Comparison of ENCODE assay signal across 18 cellular contexts in genomic region chr1:6588893-6589481, GRCh38. TPM values are rescaled to one million over a fixed set of nuclear protein-coding genes. Genes with fewer than 3 reads are reported as not detected.
A peak's percentile ranks its signal among the peaks of the same experiment; 100 is the strongest.
DNase-seq lines count a peak whose midpoint lies in the region; ATAC-seq and TF ChIP-seq lines count a peak whose summit lies in the region.
"Had no signal": no experiment of that assay in that cellular context is flagged by ENCODE, and none has a peak within 500 bp of the region (broad histone marks: within the 10 kb centered on the region; RNA-seq: fewer than 3 reads in every experiment).

No MANE protein-coding gene starts in this region.

- DNase-seq in GF-D8 (lab: John Stamatoyannopoulos, UW) (peak; percentile 19), MV-4-11 (lab: John Stamatoyannopoulos, UW) (peak; percentile 77), coronary artery (ENCODE audit: low spot score) (no peak), psoas muscle (peak in 1 of 2 donors; percentile 72), NCI-H446 treated with DMSO at 0.1 percent for 48 hours (lab: John Stamatoyannopoulos, UW) (no peak)
- no peak for DNase-seq in stimulated activated CD4-positive, alpha-beta T cell treated with anti-CD3 and anti-CD28 coated beads, Interleukin-12 subunit alpha, Interleukin-12 subunit beta, amount 100 ng/mL, for 4 hours
- no peak for DNase-seq in activated naive CD4-positive, alpha-beta T cell (lab: John Stamatoyannopoulos, UW)
- DNase-seq: amygdala, BE2C, cortex of kidney, erythroblast, hippocampal formation, NCI-H2107, NCI-H748 treated with DMSO at 0.1 percent for 48 hours had no signal

- no peaks in the 10 kb centered on the region for H3K27me3 ChIP-seq in psoas muscle (ENCODE audit: insufficient read depth in 3 of 3, low read length in 2 of 3)
- H3K27me3 ChIP-seq: BE2C, tibial nerve had no signal

- ATAC-seq in psoas muscle: peak; percentile 29 to 42 (median 37)
- ATAC-seq: Right ventricle myocardium inferior had no signal

- TF ChIP-seq CTCF in coronary artery (IDR thresholded peaks at IDR 0.05) (no peak), psoas muscle (IDR thresholded peaks at IDR 0.05) (no peak)

- H3K27ac ChIP-seq in coronary artery (peak overlapping the region; percentile 3 to 37), psoas muscle (peak overlapping the region; percentile 98)

- H3K36me3 ChIP-seq in psoas muscle (ENCODE audit: insufficient read depth in 1 of 2, low read depth in 1 of 2): peaks cover 3 to 63% of the 10 kb centered on the region in 2 donors

- intact Hi-C loops in psoas muscle (cut with DNase I): loop anchor here in 1 of 2 donors (5.0 kb wide), 1 partner anchor 33 kb away; the partner anchor contains the start of gene THAP3

- no peaks in the 10 kb centered on the region for H3K9me3 ChIP-seq in psoas muscle
- H3K9me3 ChIP-seq: BE2C, tibial nerve had no signal

- no peak overlapping the region for H3K4me3 ChIP-seq in coronary artery
- H3K4me3 ChIP-seq in psoas muscle: no peak overlapping the region
- H3K4me3 ChIP-seq: tibial nerve had no signal

- peaks cover 72% of the 10 kb centered on the region for H3K4me1 ChIP-seq in psoas muscle
- H3K4me1 ChIP-seq: BE2C had no signal

- 59 to 66% (median 60%) methylated on average over 22 to 24 of the region's 24 CpGs for WGBS in psoas muscle, 3 donors

RNA-seq across cellular contexts. Expression of gene ZBTB48, which starts 9.2 kb away (rescaled TPM):
- 10 to 100 TPM in 3 of 4 donors, 1 to 10 TPM in 1; 3.7 to 12.0 (median 11.4) TPM for total RNA-seq in psoas muscle
- 10 to 100 TPM in 2 of 3 donors, 1 to 10 TPM in 1; 9.7 to 16.6 (median 15.1) TPM for polyA plus RNA-seq in psoas muscle

RNA-seq across cellular contexts. Expression of gene KLHL21, which starts 13.7 kb away (rescaled TPM):
- 100 to 1,000 TPM in 3 of 4 donors, 10 to 100 TPM in 1; 87.3 to 253 (median 113) TPM for total RNA-seq in psoas muscle
- polyA plus RNA-seq in psoas muscle: 100 to 1,000 TPM in 2 of 3 donors, 10 to 100 TPM in 1; 83.1 to 200 (median 120) TPM

RNA-seq across cellular contexts. Expression of gene PHF13, which starts 24.5 kb away (rescaled TPM):
- total RNA-seq in psoas muscle: 10 to 100 TPM in 1 of 4 donors, 1 to 10 TPM in 3; 5.4 to 21.3 (median 8.2) TPM
- 1 to 10 TPM; 4.8 to 7.5 (median 7.1) TPM for polyA plus RNA-seq in psoas muscle

RNA-seq across cellular contexts. Expression of gene TAS1R1, which starts 33.9 kb away (rescaled TPM):
- total RNA-seq in psoas muscle: not detected
- under 1 TPM in 2 of 3 donors, not detected in 1; 0.04 to 0.16 TPM for polyA plus RNA-seq in psoas muscle
- total RNA-seq: activated T-helper 1 cell treated with anti-CD3 and anti-CD28 coated beads, Interleukin-12 subunit alpha, Interleukin-12 subunit beta, Interleukin-2, Interleukin-4 antibody, amounts not matched to agents 30 ng/mL and 10 ng/mL and 1 ng/mL, durations not matched to agents 14 hours and 24 hours and 36 hours; Right ventricle myocardium inferior; T-helper 2 cell treated with Interferon-gamma antibody and Interleukin-4, amounts not matched to agents 100 ng/mL and 5 ng/mL, for 36 hours had no signal

RNA-seq across cellular contexts. Expression of gene NOL9, which starts 34.7 kb away (rescaled TPM):
- 10 to 100 TPM; 17.1 to 26.1 (median 22.8) TPM for total RNA-seq in psoas muscle
- polyA plus RNA-seq in psoas muscle: 10 to 100 TPM in 1 of 3 donors, 1 to 10 TPM in 2; 5.0 to 10.6 (median 9.5) TPM

Comparison
In these comparisons a context has a peak if more than half of its experiments do, and no peak if none do; other contexts are left out.
1. DNase-seq: peak in GF-D8 (single experiment) and MV-4-11 (single experiment); none in coronary artery (single experiment), stimulated activated CD4-positive, alpha-beta T cell treated with anti-CD3 and anti-CD28 coated beads, Interleukin-12 subunit alpha, Interleukin-12 subunit beta, amount 100 ng/mL, for 4 hours (single experiment), NCI-H446 treated with DMSO at 0.1 percent for 48 hours (single experiment) and activated naive CD4-positive, alpha-beta T cell (0 of 4).